ENCODE assay signal across 29 cellular contexts in the genomic region with DNA sequence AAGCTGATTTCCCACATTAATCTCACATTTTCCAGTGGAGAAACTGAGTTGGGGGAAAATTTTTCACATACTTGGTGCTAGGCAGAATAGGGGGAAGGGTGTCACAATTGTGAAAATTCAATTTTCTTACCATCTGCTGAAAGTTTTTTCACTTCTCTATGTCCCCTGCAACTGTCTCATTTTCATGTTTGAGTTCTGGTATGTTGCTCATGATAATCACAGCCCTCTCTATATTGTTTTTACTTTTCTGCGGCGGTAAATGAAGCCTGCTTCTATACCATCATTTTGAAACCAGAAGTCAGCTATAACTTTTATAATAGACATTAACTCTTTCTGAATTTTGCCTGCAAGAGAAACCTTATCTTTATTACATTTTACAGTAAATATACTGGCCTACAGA.
"Had no signal": no experiment of that assay in that cellular context is flagged by ENCODE, and none has a peak within 500 bp of the region (broad histone marks: within the 10 kb centered on the region; RNA-seq: fewer than 3 reads in every experiment).

No MANE protein-coding gene starts in this region.

- H3K27me3 ChIP-seq: ovary, right lobe of liver, sigmoid colon, stomach, thyroid gland, tibial nerve, upper lobe of left lung, vagina had no signal

- FAIRE-seq: small intestine, urothelium cell line had no signal

- H3K4me1 ChIP-seq: parathyroid adenoma, psoas muscle, right lobe of liver, sigmoid colon, stomach, thyroid gland, tibial nerve, upper lobe of left lung, vagina had no signal

- H3K4me3 Mint-ChIP-seq: natural killer cell treated with Interleukin-12 subunit alpha and Interleukin-12 subunit beta and Interleukin-15 and Interleukin-18, amount 100 ng/mL, for 72 hours; nephron progenitor cell; neural crest cell; stimulated activated effector memory CD8-positive, alpha-beta T cell treated with anti-CD3 and anti-CD28 coated beads, Interleukin-12 subunit alpha, Interleukin-12 subunit beta, amount 100 ng/mL, for 72 hours; stimulated activated naive B cell treated with anti-CD40 and anti-IgM and Interleukin-4, amounts not matched to agents 10 μg/mL and 1 μg/mL and 100 μg/mL, for 72 hours; stimulated activated naive CD8-positive, alpha-beta T cell treated with anti-CD3 and anti-CD28 coated beads, Interleukin-15, Interleukin-2, amounts not matched to agents 100 ng/mL and 50 ng/mL, for 24 hours had no signal

- H3K4me1 Mint-ChIP-seq: nephron progenitor cell; neural crest cell; stimulated activated effector memory CD8-positive, alpha-beta T cell treated with anti-CD3 and anti-CD28 coated beads, Interleukin-12 subunit alpha, Interleukin-12 subunit beta, amount 100 ng/mL, for 72 hours; stimulated activated naive B cell treated with anti-CD40 and anti-IgM and Interleukin-4, amounts not matched to agents 10 μg/mL and 1 μg/mL and 100 μg/mL, for 72 hours had no signal

- ATAC-seq: natural killer cell treated with Interleukin-12 subunit alpha and Interleukin-12 subunit beta and Interleukin-15 and Interleukin-18, amount 100 ng/mL, for 72 hours; psoas muscle; right cardiac atrium; right lobe of liver; stimulated activated effector memory CD8-positive, alpha-beta T cell treated with anti-CD3 and anti-CD28 coated beads, Interleukin-12 subunit alpha, Interleukin-12 subunit beta, amount 100 ng/mL, for 72 hours; stimulated activated naive B cell treated with anti-CD40 and anti-IgM and Interleukin-4, amounts not matched to agents 10 μg/mL and 1 μg/mL and 100 μg/mL, for 72 hours had no signal

- H3K27ac Mint-ChIP-seq: natural killer cell treated with Interleukin-12 subunit alpha and Interleukin-12 subunit beta and Interleukin-15 and Interleukin-18, amount 100 ng/mL, for 72 hours; nephron progenitor cell; progenitor cell of endocrine pancreas; stimulated activated effector memory CD8-positive, alpha-beta T cell treated with anti-CD3 and anti-CD28 coated beads, Interleukin-12 subunit alpha, Interleukin-12 subunit beta, amount 100 ng/mL, for 72 hours; stimulated activated naive B cell treated with anti-CD40 and anti-IgM and Interleukin-4, amounts not matched to agents 10 μg/mL and 1 μg/mL and 100 μg/mL, for 72 hours; stimulated activated naive CD8-positive, alpha-beta T cell treated with anti-CD3 and anti-CD28 coated beads, Interleukin-15, Interleukin-2, amounts not matched to agents 100 ng/mL and 50 ng/mL, for 24 hours had no signal

- H3K9me3 ChIP-seq: ovary, right lobe of liver, sigmoid colon, thoracic aorta, thyroid gland, tibial nerve, upper lobe of left lung, vagina had no signal

- H3K4me3 ChIP-seq: ovary, psoas muscle, right lobe of liver, sigmoid colon, stomach, thoracic aorta, thyroid gland, tibial nerve, upper lobe of left lung, vagina had no signal

- H2AFZ ChIP-seq: parathyroid adenoma had no signal

- H3K27me3 Mint-ChIP-seq: natural killer cell treated with Interleukin-12 subunit alpha and Interleukin-12 subunit beta and Interleukin-15 and Interleukin-18, amount 100 ng/mL, for 72 hours; progenitor cell of endocrine pancreas; stimulated activated naive B cell treated with anti-CD40 and anti-IgM and Interleukin-4, amounts not matched to agents 10 μg/mL and 1 μg/mL and 100 μg/mL, for 72 hours; stimulated activated naive CD8-positive, alpha-beta T cell treated with anti-CD3 and anti-CD28 coated beads, Interleukin-15, Interleukin-2, amounts not matched to agents 100 ng/mL and 50 ng/mL, for 24 hours had no signal

- DNase-seq: nephron progenitor cell; occipital lobe; ovary; posterior cingulate gyrus; psoas muscle; right cardiac atrium; right lobe of liver; sigmoid colon; small intestine; stimulated activated CD4-positive, alpha-beta T cell treated with anti-CD3 and anti-CD28 coated beads, Interleukin-15, amount 100 ng/mL, for 24 hours; stimulated activated CD4-positive, alpha-beta T cell treated with anti-CD3 and anti-CD28 coated beads, Interleukin-2, amount 100 ng/mL, for 24 hours; stimulated activated CD4-positive, alpha-beta T cell treated with anti-CD3 and anti-CD28 coated beads, Interleukin-2, amount 100 ng/mL, for 48 hours; stimulated activated CD4-positive, alpha-beta T cell treated with anti-CD3 and anti-CD28 coated beads, Interleukin-4, amount 100 ng/mL, for 24 hours; stimulated activated naive B cell treated with anti-CD40 and anti-IgM and Interleukin-4, amounts not matched to agents 10 μg/mL and 1 μg/mL and 100 μg/mL, for 72 hours; stimulated activated naive CD4-positive, alpha-beta T cell treated with Interleukin-2 at 50 U/mL for 16 hours; stomach; thyroid gland; trophoblast cell; upper lobe of left lung had no signal

- H3K27ac ChIP-seq: ovary, parathyroid adenoma, psoas muscle, right lobe of liver, sigmoid colon, stomach, thoracic aorta, thyroid gland, tibial nerve, upper lobe of left lung, vagina had no signal

- H3K79me2 ChIP-seq: parathyroid adenoma had no signal

- H3K9ac ChIP-seq: parathyroid adenoma had no signal

- H3K36me3 Mint-ChIP-seq: stimulated activated effector memory CD8-positive, alpha-beta T cell treated with anti-CD3 and anti-CD28 coated beads, Interleukin-12 subunit alpha, Interleukin-12 subunit beta, amount 100 ng/mL, for 72 hours; stimulated activated naive B cell treated with anti-CD40 and anti-IgM and Interleukin-4, amounts not matched to agents 10 μg/mL and 1 μg/mL and 100 μg/mL, for 72 hours had no signal

- H3K36me3 ChIP-seq: ovary, right lobe of liver, sigmoid colon, stomach, thoracic aorta, thyroid gland, tibial nerve, upper lobe of left lung, vagina had no signal
